ENCODE assay signal across 1 cellular context in genomic region chr1:16979475-16980327, GRCh38.
TF ChIP-seq lines count a peak whose summit lies in the region.

No MANE protein-coding gene starts in this region.

TF ChIP-seq in endothelial cell of umbilical vein, 7 proteins besides CTCF, POLR2A, EP300 and RAD21 (continued from another document):
- TF ChIP-seq, protein P1, sequence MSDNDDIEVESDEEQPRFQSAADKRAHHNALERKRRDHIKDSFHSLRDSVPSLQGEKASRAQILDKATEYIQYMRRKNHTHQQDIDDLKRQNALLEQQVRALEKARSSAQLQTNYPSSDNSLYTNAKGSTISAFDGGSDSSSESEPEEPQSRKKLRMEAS (IDR thresholded peaks at IDR 0.05; ENCODE audit: insufficient read depth, insufficient read length): no peak
- no peak for TF ChIP-seq MYC (IDR thresholded peaks at IDR 0.05; ENCODE audit: low read depth, low read length)
- no peak for TF ChIP-seq FOS (IDR thresholded peaks at IDR 0.05; ENCODE audit: borderline replicate concordance, insufficient read depth, low read length)
- TF ChIP-seq EZH2 (IDR thresholded peaks at IDR 0.05; ENCODE audit: borderline replicate concordance, low read depth, low read length, severe bottlenecking): no peak
- no peak for TF ChIP-seq POLR2AphosphoS5 (IDR thresholded peaks at IDR 0.05; ENCODE audit: insufficient read depth, low read depth, low read length)
